35 cellular contexts compared by ENCODE assay signal in genomic region chr2:177557794-177558193, GRCh38.
"Had no signal": no experiment of that assay in that cellular context is flagged by ENCODE, and none has a peak within 500 bp of the region (broad histone marks: within the 10 kb centered on the region; RNA-seq: fewer than 3 reads in every experiment).

No MANE protein-coding gene starts in this region.

- H3K4me3 ChIP-seq: MG63 had no signal

- H3K9me3 ChIP-seq: MG63 had no signal

- H3K36me3 ChIP-seq: MG63 had no signal

- H3K27me3 ChIP-seq: MG63 had no signal

- DNase-seq: Kasumi-1, MG63, MM.1S, MV-4-11, NCI-H1048, NCI-H1092, NCI-H1092 treated with DMSO at 0.1 percent for 48 hours, NCI-H1105, NCI-H1105 treated with DMSO at 0.1 percent for 48 hours, NCI-H1417, NCI-H1417 treated with DMSO at 0.1 percent for 48 hours, NCI-H1436, NCI-H1436 treated with DMSO at 0.1 percent for 48 hours, NCI-H146, NCI-H1694, NCI-H1694 treated with DMSO at 0.1 percent for 48 hours, NCI-H187, NCI-H187 treated with DMSO at 0.1 percent for 48 hours, NCI-H1930, NCI-H2029, NCI-H2029 treated with DMSO at 0.1 percent for 48 hours, NCI-H2081, NCI-H2081 treated with DMSO at 0.1 percent for 48 hours, NCI-H2107, NCI-H2171, NCI-H2171 treated with DMSO at 0.1 percent for 48 hours, NCI-H2227 treated with DMSO at 0.1 percent for 48 hours, NCI-H226, NCI-H345, NCI-H446, NCI-H446 treated with DMSO at 0.1 percent for 48 hours, NCI-H510A, NCI-H510A treated with DMSO at 0.1 percent for 48 hours, NCI-H524, NCI-H524 treated with DMSO at 0.1 percent for 48 hours had no signal
